In the genomic region with DNA sequence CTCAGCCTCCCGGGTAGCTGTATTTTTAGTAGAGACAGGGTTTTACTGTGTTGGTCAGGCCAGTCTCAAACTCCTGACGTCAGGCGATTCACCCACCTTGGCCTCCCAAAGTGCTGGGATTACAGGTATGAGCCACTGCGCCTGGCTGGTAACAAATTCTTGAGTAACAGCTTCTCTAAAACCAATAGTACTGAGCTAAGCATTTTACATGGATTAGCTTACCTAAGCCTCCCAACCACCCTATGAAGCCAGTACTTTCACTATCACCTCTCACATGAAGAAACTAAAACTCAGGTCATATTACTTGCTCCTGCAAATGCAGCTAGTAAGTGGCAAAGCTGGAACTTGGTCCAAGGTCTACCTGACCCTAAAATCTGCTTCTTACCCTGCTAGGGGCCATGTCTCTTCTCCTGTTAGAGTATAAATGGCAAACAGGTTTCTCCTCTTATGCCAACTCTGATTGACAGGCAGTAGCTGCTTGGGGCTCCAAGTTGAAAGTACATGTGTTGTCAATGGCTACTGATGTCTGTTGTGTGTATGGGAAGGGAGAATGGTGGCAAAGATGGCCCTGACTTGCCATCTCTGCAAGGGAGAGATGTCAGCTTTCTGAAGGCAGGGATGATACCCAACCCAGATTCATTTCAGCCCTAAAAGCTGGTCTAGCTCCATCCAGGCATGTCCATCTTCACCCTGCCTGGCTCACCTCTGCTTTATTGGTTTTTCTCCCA, we compare ENCODE assay signal across 15 cellular contexts. TPM values are rescaled to one million over a fixed set of nuclear protein-coding genes. Genes with fewer than 3 reads are reported as not detected.
DNase-seq lines count a peak whose midpoint lies in the region; ATAC-seq, FAIRE-seq and TF ChIP-seq lines count a peak whose summit lies in the region.
"Had no signal": no experiment of that assay in that cellular context is flagged by ENCODE, and none has a peak within 500 bp of the region (broad histone marks: within the 10 kb centered on the region; RNA-seq: fewer than 3 reads in every experiment).

No MANE protein-coding gene starts in this region.

- H2AK5ac ChIP-seq in H1 (ENCODE audit: low read depth, low read length), result no peak overlapping the region

- no peak for TF ChIP-seq RAD21 in H1 (IDR thresholded peaks at IDR 0.05 in 1 of 2, conservative IDR thresholded peaks at IDR 0.05 in 1 of 2; ENCODE audit: low read depth in 2 of 2, low read length in 2 of 2)

- peak overlapping the region; percentile 36 for H3K4ac ChIP-seq in H1 (replicated peaks; ENCODE audit: insufficient read length, low read depth, low read length)

- peak overlapping the region; percentile 93 for H2BK120ac ChIP-seq in H1 (replicated peaks; ENCODE audit: low read depth, low read length)

- DNase-seq in MCF 10A (ENCODE audit: unreplicated experiment), result no peak
- no peak for DNase-seq in mammary epithelial cell
- DNase-seq in RWPE1 (ENCODE audit: low spot score), result no peak
- DNase-seq in H1 (ENCODE audit: low read depth in 1 of 2, low spot score in 2 of 2), result no peak
- no peak for DNase-seq in stimulated activated naive B cell treated with anti-CD40 and anti-IgM and Interleukin-4, amounts not matched to agents 10 μg/mL and 1 μg/mL and 100 μg/mL, for 72 hours
- DNase-seq in HK-2 (ENCODE audit: unreplicated experiment), result no peak
- DNase-seq in cerebellar nuclear complex (lab: John Stamatoyannopoulos, UW), result no peak
- DNase-seq in HPDE6-E6E7 (ENCODE audit: extremely low spot score), result no peak
- DNase-seq: hypothalamus; KBM-7; NCI-H1930; stimulated activated CD4-positive, alpha-beta T cell treated with anti-CD3 and anti-CD28 coated beads, Interleukin-2, amount 100 ng/mL, for 24 hours; stimulated activated naive CD4-positive, alpha-beta T cell had no signal

- CTCF ChIA-PET in MCF 10A (lab: Yijun Ruan, JAX) (interaction anchor here (0.6 to 2.3 kb wide), 6 partner anchors 11 to 117 kb away, joined by 3 to 9 read pairs (median 4); no protein-coding TSS in a partner anchor), mammary epithelial cell (lab: Charles Lee; ENCODE audit: low non-redundant PET) (interaction anchor here (0.9 kb wide), 1 partner anchor 265 kb away, joined by 3 read pairs; no protein-coding TSS in a partner anchor), RWPE1 (lab: Yijun Ruan, JAX) (interaction anchor here (0.8 to 0.9 kb wide), 2 partner anchors 14 to 64 kb away, joined by 3 to 4 read pairs; no protein-coding TSS in a partner anchor), H1 (lab: Charles Lee; ENCODE audit: partially characterized antibody) (interaction anchor here (0.8 to 2.3 kb wide), 13 partner anchors 10 to 143 kb away, joined by 3 to 11 read pairs (median 4); no protein-coding TSS in a partner anchor)

- POLR2A ChIA-PET in MCF 10A (lab: Yijun Ruan, JAX) (interaction anchor here (0.7 to 1.9 kb wide), 7 partner anchors 12 to 161 kb away, joined by 3 to 11 read pairs (median 3); partner anchors contain the start of genes FBXW2 and PSMD5), RWPE1 (lab: Yijun Ruan, JAX; ENCODE audit: low non-redundant PET) (interaction anchor here (0.6 kb wide), 1 partner anchor 10 kb away, joined by 4 read pairs; no protein-coding TSS in a partner anchor), H1 (lab: Charles Lee; ENCODE audit: partially characterized antibody) (interaction anchor here (0.9 to 2.7 kb wide), 12 partner anchors 10 to 69 kb away, joined by 3 to 12 read pairs (median 6); no protein-coding TSS in a partner anchor)

- H2BK15ac ChIP-seq in H1 (ENCODE audit: low read length), result 0 out of 2 replicates have a peak overlapping the region, but pooled peaks have one; percentile 54

- no peak overlapping the region for H2AFZ ChIP-seq in mammary epithelial cell (ENCODE audit: low read depth, low read length)
- H2AFZ ChIP-seq in H1 (ENCODE audit: low read length), result no peak overlapping the region

- TF ChIP-seq POLR2A in H1 (IDR thresholded peaks at IDR 0.05; ENCODE audit: control extremely low read depth in 1 of 2, low read depth in 2 of 2, low read length in 2 of 2), result peak; percentile 1 to 53; a peak in 1 of 3 replicates

- no peak overlapping the region for H3K4me3 Mint-ChIP-seq in MCF 10A (ENCODE audit: unreplicated experiment)
- no peak overlapping the region for H3K4me3 Mint-ChIP-seq in stimulated activated naive B cell treated with anti-CD40 and anti-IgM and Interleukin-4, amounts not matched to agents 10 μg/mL and 1 μg/mL and 100 μg/mL, for 72 hours

- WGBS in mammary epithelial cell (ENCODE audit: low coverage, missing lambda C conversion rate), result 89% methylated on average over 4 of the region's 4 CpGs
- WGBS in H1 (ENCODE audit: extremely low coverage in 1 of 2, insufficient coverage in 1 of 2, insufficient read length in 1 of 2, insufficient replicate concordance in 2 of 2, low coverage in 1 of 2, low lambda C conversion rate in 2 of 2, missing lambda C conversion rate in 1 of 2), 2 experiments, result 79% methylated on average over 4 of the region's 4 CpGs; no CpG with 5 or more reads in 1 of the 2 experiments

- H3K4me1 ChIP-seq in mammary epithelial cell (ENCODE audit: insufficient read depth, low read length), result peaks cover 42% of the 10 kb centered on the region
- H3K4me1 ChIP-seq in H1 (replicated peaks in 1 of 4; ENCODE audit: control insufficient read depth in 3 of 4, insufficient read depth in 4 of 4, low read length in 3 of 4), result peaks cover 23 to 53% (median 32%) of the 10 kb centered on the region in 4 experiments

- BruUV-seq in MCF 10A (replicated peaks; lab: Mats Ljungman, UMichigan) (no TSS peak), mammary epithelial cell (replicated peaks; lab: Mats Ljungman, UMichigan) (no TSS peak)

- peak overlapping the region; percentile 74 for H3K27ac Mint-ChIP-seq in MCF 10A (ENCODE audit: low read depth, unreplicated experiment)
- H3K27ac Mint-ChIP-seq in stimulated activated naive B cell treated with anti-CD40 and anti-IgM and Interleukin-4, amounts not matched to agents 10 μg/mL and 1 μg/mL and 100 μg/mL, for 72 hours, result peak overlapping the region; percentile 66

- H2BK12ac ChIP-seq in H1 (ENCODE audit: low read depth, low read length), result peak overlapping the region; percentile 91; the same call in 1 of the 2 replicates

- H3K27ac ChIP-seq in mammary epithelial cell (ENCODE audit: insufficient read depth, low read depth, low read length) (no peak overlapping the region), RWPE1 (peak overlapping the region; percentile 100), H1 (ENCODE audit: low read depth, low read length) (peak overlapping the region; percentile 78)

- H3K4me3 ChIP-seq in mammary epithelial cell (replicated peaks in 1 of 3; ENCODE audit: insufficient read depth in 1 of 3, low read depth in 2 of 3, low read length in 3 of 3), result no peak overlapping the region
- peak overlapping the region in 2 of 4 experiments; percentile 8 to 39; a peak in 3 of 8 replicates for H3K4me3 ChIP-seq in H1 (ENCODE audit: extremely low read depth in 1 of 4, insufficient read depth in 2 of 4, low read depth in 3 of 4, low read length in 4 of 4)

- peak overlapping the region; percentile 37 for H4K5ac ChIP-seq in H1 (ENCODE audit: insufficient read length, low read depth, low read length)

- no peak overlapping the region for H3K4me2 ChIP-seq in mammary epithelial cell (ENCODE audit: insufficient read depth, low read depth, low read length)
- peak overlapping the region; percentile 53 to 69 for H3K4me2 ChIP-seq in H1 (ENCODE audit: insufficient read depth in 1 of 2, low read depth in 2 of 2, low read length in 2 of 2)

- no peak for FAIRE-seq in H1 (lab: Jason Lieb, UNC)
- FAIRE-seq: bronchial epithelial cell, GM18507 had no signal

- H4K20me1 ChIP-seq in mammary epithelial cell (ENCODE audit: insufficient read depth, low read length) (no peaks in the 10 kb centered on the region), H1 (replicated peaks in 1 of 2; ENCODE audit: control insufficient read depth in 1 of 2, insufficient read depth in 2 of 2, low read length in 2 of 2) (no peaks in the 10 kb centered on the region)

- peaks cover 38% of the 10 kb centered on the region for H3K4me1 Mint-ChIP-seq in MCF 10A (ENCODE audit: insufficient read depth, unreplicated experiment)
- H3K4me1 Mint-ChIP-seq in stimulated activated naive B cell treated with anti-CD40 and anti-IgM and Interleukin-4, amounts not matched to agents 10 μg/mL and 1 μg/mL and 100 μg/mL, for 72 hours, result peaks cover 39 to 57% of the 10 kb centered on the region in 2 donors

- in situ Hi-C loops in mammary epithelial cell (cut with MboI; ENCODE audit: low sequenced_read_pairs in 2 of 2), result no loop called here

- peak overlapping the region; percentile 93 for H3K18ac ChIP-seq in H1 (ENCODE audit: extremely low read depth, low read length)

- H3K79me2 ChIP-seq in mammary epithelial cell (ENCODE audit: insufficient read depth, low read length), result peaks cover 20% of the 10 kb centered on the region
- H3K79me2 ChIP-seq in H1 (ENCODE audit: control insufficient read depth in 1 of 2, insufficient read depth in 2 of 2, low read length in 2 of 2), result no peaks in the 10 kb centered on the region

- H3K9ac ChIP-seq in mammary epithelial cell (ENCODE audit: insufficient read depth, low read length) (no peak overlapping the region), H1 (replicated peaks in 1 of 4; ENCODE audit: extremely low read depth in 1 of 4, low read depth in 3 of 4, low read length in 3 of 4) (peak overlapping the region in 2 of 4 experiments; percentile 16 to 38; a peak in 2 of 7 replicates)

- no peak overlapping the region for H3K23ac ChIP-seq in H1 (ENCODE audit: insufficient read length)

- peaks cover 10% of the 10 kb centered on the region for H3K23me2 ChIP-seq in H1 (ENCODE audit: low read depth, low read length)

- dilution Hi-C loops in mammary epithelial cell (cut with HindIII; ENCODE audit: low sequenced_read_pairs), result no loop called here

- H3K56ac ChIP-seq in H1 (replicated peaks; ENCODE audit: insufficient read length, low read depth, low read length), result peak overlapping the region; percentile 18

- no peaks in the 10 kb centered on the region for H3K79me1 ChIP-seq in H1 (ENCODE audit: low read depth, low read length)

- H2BK20ac ChIP-seq in H1 (ENCODE audit: low read length), result peak overlapping the region; percentile 97

- peak overlapping the region; percentile 71 for H4K91ac ChIP-seq in H1 (replicated peaks; ENCODE audit: insufficient read length, low read length)

- ATAC-seq in stimulated activated naive B cell treated with anti-CD40 and anti-IgM and Interleukin-4, amounts not matched to agents 10 μg/mL and 1 μg/mL and 100 μg/mL, for 72 hours (replicated peaks), result no peak

- no peak overlapping the region for H4K8ac ChIP-seq in H1 (ENCODE audit: extremely low read depth, insufficient read depth, low read length)

- intact Hi-C loops in MCF 10A (cut with micrococcal nuclease), result no loop called here
- intact Hi-C loops in mammary epithelial cell (cut with micrococcal nuclease), result loop anchor here (10.0 kb wide), 1 partner anchor 202 kb away; the partner anchor contains the start of gene CNTRL

- H3K36me3 ChIP-seq in mammary epithelial cell (ENCODE audit: insufficient read depth, low read length) (peaks cover 8% of the 10 kb centered on the region), H1 (ENCODE audit: control insufficient read depth in 2 of 4, insufficient read depth in 4 of 4, low read length in 3 of 4) (peaks cover 0 to 3% (median 0%) of the 10 kb centered on the region in 4 experiments; a peak in 1 of 8 replicates)

- no peaks in the 10 kb centered on the region for H3K27me3 ChIP-seq in mammary epithelial cell (ENCODE audit: insufficient read depth, low read length)
- peaks cover 0 to 4% (median 1%) of the 10 kb centered on the region in 4 experiments; a peak in 3 of 7 replicates for H3K27me3 ChIP-seq in H1 (replicated peaks in 1 of 4; ENCODE audit: control insufficient read depth in 3 of 4, extremely low read depth in 1 of 4, insufficient read depth in 3 of 4, low read length in 3 of 4)

- TF ChIP-seq CTCF in MCF 10A (IDR thresholded peaks at IDR 0.05; ENCODE audit: unreplicated experiment), result no peak
- TF ChIP-seq CTCF in mammary epithelial cell (conservative IDR thresholded peaks at IDR 0.05 in 1 of 2, IDR thresholded peaks at IDR 0.05 in 1 of 2; ENCODE audit: extremely low read depth in 1 of 2, insufficient read depth in 1 of 2, low read depth in 1 of 2, low read length in 2 of 2), result no peak
- no peak for TF ChIP-seq CTCF in RWPE1 (conservative IDR thresholded peaks at IDR 0.05; ENCODE audit: low read depth)
- no peak for TF ChIP-seq CTCF in H1 (IDR thresholded peaks at IDR 0.05; ENCODE audit: control extremely low read depth in 1 of 3, insufficient read depth in 1 of 3, low read depth in 1 of 3, low read length in 3 of 3)

- no peaks in the 10 kb centered on the region for H3K27me3 Mint-ChIP-seq in MCF 10A (ENCODE audit: insufficient read depth, unreplicated experiment)
- H3K27me3 Mint-ChIP-seq in stimulated activated naive B cell treated with anti-CD40 and anti-IgM and Interleukin-4, amounts not matched to agents 10 μg/mL and 1 μg/mL and 100 μg/mL, for 72 hours, result no peaks in the 10 kb centered on the region

- H3K36me3 Mint-ChIP-seq in MCF 10A (ENCODE audit: insufficient read depth, unreplicated experiment), result peaks cover 27% of the 10 kb centered on the region
- peaks cover 51 to 66% of the 10 kb centered on the region in 2 donors for H3K36me3 Mint-ChIP-seq in stimulated activated naive B cell treated with anti-CD40 and anti-IgM and Interleukin-4, amounts not matched to agents 10 μg/mL and 1 μg/mL and 100 μg/mL, for 72 hours

- H3K9me3 Mint-ChIP-seq in MCF 10A (ENCODE audit: unreplicated experiment), result no peaks in the 10 kb centered on the region
- H3K9me3 Mint-ChIP-seq in stimulated activated naive B cell treated with anti-CD40 and anti-IgM and Interleukin-4, amounts not matched to agents 10 μg/mL and 1 μg/mL and 100 μg/mL, for 72 hours, result no peaks in the 10 kb centered on the region

- H2BK5ac ChIP-seq in H1 (ENCODE audit: low read depth, low read length), result peak overlapping the region; percentile 98

- no peak for TF ChIP-seq EP300 in H1 (IDR thresholded peaks at IDR 0.05; ENCODE audit: borderline replicate concordance in 1 of 2, low read depth in 2 of 2, low read length in 2 of 2)

- H3K9me3 ChIP-seq in mammary epithelial cell (replicated peaks; ENCODE audit: insufficient read depth, low read length) (no peaks in the 10 kb centered on the region), H1 (ENCODE audit: insufficient read depth in 2 of 2, low read depth in 1 of 2, low read length in 1 of 2) (no peaks in the 10 kb centered on the region)

- no peak overlapping the region for H3K14ac ChIP-seq in H1 (ENCODE audit: insufficient read length)

RNA-seq across cellular contexts. Expression of gene PHF19, which starts 4.0 kb away (rescaled TPM):
- total RNA-seq in MCF 10A (2022), result 39.6 and 61.0 TPM in 2 replicates
- total RNA-seq in mammary epithelial cell, result 10 to 100 TPM in 1 of 2 donors, 1 to 10 TPM in 1; 4.3 to 52.9 TPM
- polyA plus RNA-seq in mammary epithelial cell, result 60.9 TPM
- polyA minus RNA-seq in mammary epithelial cell, result 47.9 TPM
- total RNA-seq in H1 (2021; fragmentation: NEBNext Ultra II Directional; extraction: Animal tissue kit (Norgen Biotek cat#: 25700)), result 30.2 and 31.8 TPM in 2 replicates
- polyA plus RNA-seq in H1 (2011; rRNA removed), result 28.2 and 31.0 TPM in 2 replicates
- polyA plus RNA-seq in H1 (2011; cell fraction: cytosol; rRNA removed), result 25.8 TPM
- 48.1 TPM for polyA plus RNA-seq in H1 (2011; cell fraction: nucleus; rRNA removed)
- polyA plus RNA-seq in H1 (2012, experiment 1 of 2), result 26.2 to 35.4 TPM (median 31.5 TPM) in 4 replicates
- polyA plus RNA-seq in H1 (2012, experiment 2 of 2), result 29.9 TPM
- 24.5 TPM for polyA plus RNA-seq in H1 (2013, experiment 1 of 2)
- polyA plus RNA-seq in H1 (2013, experiment 2 of 2), result 23.1 TPM
- 26.6 and 43.7 TPM in 2 replicates for polyA minus RNA-seq in H1 (2011; rRNA and poly(A)+ RNA removed)
- polyA minus RNA-seq in H1 (2011; cell fraction: cytosol; rRNA and poly(A)+ RNA removed), result 16.2 TPM
- 28.2 TPM for polyA minus RNA-seq in H1 (2011; cell fraction: nucleus; rRNA and poly(A)+ RNA removed)

RNA-seq across cellular contexts. Expression of gene PSMD5, which starts 30.2 kb away (rescaled TPM):
- total RNA-seq in MCF 10A (2022) (71.0 and 91.0 TPM in 2 replicates), mammary epithelial cell (10 to 100 TPM; 38.2 to 73.0 TPM)
- polyA plus RNA-seq in mammary epithelial cell (24.9 TPM), H1 (2011; rRNA removed) (12.9 and 19.2 TPM in 2 replicates)
- 11.8 TPM for polyA minus RNA-seq in mammary epithelial cell
- total RNA-seq in H1 (2021; fragmentation: NEBNext Ultra II Directional; extraction: Animal tissue kit (Norgen Biotek cat#: 25700)), result 30.0 and 30.5 TPM in 2 replicates
- 26.0 TPM for polyA plus RNA-seq in H1 (2011; cell fraction: cytosol; rRNA removed)
- polyA plus RNA-seq in H1 (2011; cell fraction: nucleus; rRNA removed), result 15.8 TPM
- polyA plus RNA-seq in H1 (2012, experiment 1 of 2), result 18.2 to 51.8 TPM (median 31.4 TPM) in 4 replicates
- polyA plus RNA-seq in H1 (2012, experiment 2 of 2), result 9.8 TPM
- 27.6 TPM for polyA plus RNA-seq in H1 (2013, experiment 1 of 2)
- polyA plus RNA-seq in H1 (2013, experiment 2 of 2), result 28.0 TPM
- 18.9 and 30.8 TPM in 2 replicates for polyA minus RNA-seq in H1 (2011; rRNA and poly(A)+ RNA removed)
- polyA minus RNA-seq in H1 (2011; cell fraction: cytosol; rRNA and poly(A)+ RNA removed), result 33.9 TPM
- polyA minus RNA-seq in H1 (2011; cell fraction: nucleus; rRNA and poly(A)+ RNA removed), result 15.0 TPM

RNA-seq across cellular contexts. Expression of gene TRAF1, which starts 53.7 kb away (rescaled TPM):
- total RNA-seq in MCF 10A (2022), result 0.84 and 1.2 TPM in 2 replicates
- 1 to 10 TPM in 1 of 2 donors, under 1 TPM in 1; 0.89 to 1.0 TPM for total RNA-seq in mammary epithelial cell
- 0.28 TPM for polyA plus RNA-seq in mammary epithelial cell
- not detected for polyA minus RNA-seq in mammary epithelial cell
- total RNA-seq in H1 (2021; fragmentation: NEBNext Ultra II Directional; extraction: Animal tissue kit (Norgen Biotek cat#: 25700)), result 1.5 and 1.6 TPM in 2 replicates
- polyA plus RNA-seq in H1 (2011; rRNA removed), result 3.1 and 3.2 TPM in 2 replicates
- polyA plus RNA-seq in H1 (2011; cell fraction: cytosol; rRNA removed), result 4.9 TPM
- 7.4 TPM for polyA plus RNA-seq in H1 (2011; cell fraction: nucleus; rRNA removed)
- 1.8 to 3.0 TPM (median 2.2 TPM) in 4 replicates for polyA plus RNA-seq in H1 (2012, experiment 1 of 2)
- 0.80 TPM for polyA plus RNA-seq in H1 (2012, experiment 2 of 2)
- polyA plus RNA-seq in H1 (2013, experiment 1 of 2), result 1.2 TPM
- polyA plus RNA-seq in H1 (2013, experiment 2 of 2), result 1.1 TPM
- polyA minus RNA-seq in H1 (2011; rRNA and poly(A)+ RNA removed), result 4.5 and 4.6 TPM in 2 replicates
- 1.6 TPM for polyA minus RNA-seq in H1 (2011; cell fraction: cytosol; rRNA and poly(A)+ RNA removed)
- polyA minus RNA-seq in H1 (2011; cell fraction: nucleus; rRNA and poly(A)+ RNA removed), result 6.9 TPM
